Comparison of ENCODE assay signal across 18 cellular contexts in the genomic region with DNA sequence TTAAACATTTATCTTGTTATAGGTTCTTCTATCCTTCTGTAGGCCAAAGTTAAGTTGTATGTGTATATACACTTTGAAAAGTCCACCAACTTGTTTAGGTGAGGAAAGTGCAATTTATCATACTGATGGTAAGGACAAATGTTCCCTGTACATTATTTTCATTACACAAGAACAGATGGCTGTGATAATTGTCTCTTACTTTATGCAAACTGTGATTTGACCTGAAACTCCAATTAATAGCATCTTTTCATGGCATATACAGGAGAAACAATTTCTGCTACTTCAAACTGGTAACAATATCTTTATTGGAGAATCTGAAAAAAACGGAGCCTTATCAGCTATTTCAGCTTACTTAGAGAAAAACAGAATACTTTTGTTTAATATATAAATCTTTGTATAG. TPM values are rescaled to one million over a fixed set of nuclear protein-coding genes. Genes with fewer than 3 reads are reported as not detected.
DNase-seq lines count a peak whose midpoint lies in the region; ATAC-seq, FAIRE-seq and TF ChIP-seq lines count a peak whose summit lies in the region.
"Had no signal": no experiment of that assay in that cellular context is flagged by ENCODE, and none has a peak within 500 bp of the region (broad histone marks: within the 10 kb centered on the region; RNA-seq: fewer than 3 reads in every experiment).

No MANE protein-coding gene starts in this region.

- no peak for TF ChIP-seq POLR2A in GM12892 (IDR thresholded peaks at IDR 0.05; ENCODE audit: low read depth, low read length)

- no peak for ATAC-seq in GM18868 (IDR thresholded peaks at IDR 0.05; ENCODE audit: unreplicated experiment)
- ATAC-seq: CD8-positive, alpha-beta T cell; GM23338; HCT116 had no signal

- DNase-seq in DMS 273 (lab: John Stamatoyannopoulos, UW; ENCODE audit: unreplicated experiment) (peak; percentile 21), DMS 273 treated with DMSO at 0.1 percent for 48 hours (lab: John Stamatoyannopoulos, UW) (no peak), GM12892 (ENCODE audit: insufficient read length) (no peak), cerebellar cortex (ENCODE audit: low spot score) (peak; percentile 60), superior temporal gyrus (ENCODE audit: extremely low spot score) (peak; percentile 56), NCI-H526 treated with DMSO at 0.1 percent for 48 hours (lab: John Stamatoyannopoulos, UW) (no peak), COR-L47 (lab: John Stamatoyannopoulos, UW) (no peak)
- DNase-seq: CD4-positive, CD25-positive, alpha-beta regulatory T cell; CD8-positive, alpha-beta T cell; DMS153; DND-41; EL; H9 had no signal

- peak; percentile 30 for FAIRE-seq in GM12892 (lab: Jason Lieb, UNC)
- FAIRE-seq: A204.1, D721Med had no signal

RNA-seq across cellular contexts. Expression of a gene that starts 5.6 kb away (rescaled TPM):
- 0.21 TPM for polyA plus RNA-seq in GM12892 (2012; ENCODE audit: missing spikeins)

Comparison
In these comparisons a context has a peak if more than half of its experiments do, and no peak if none do; other contexts are left out.
1. DNase-seq: peak in DMS 273 (single experiment), cerebellar cortex (single experiment) and superior temporal gyrus (single experiment); none in DMS 273 treated with DMSO at 0.1 percent for 48 hours (single experiment), GM12892 (single experiment), NCI-H526 treated with DMSO at 0.1 percent for 48 hours (single experiment) and COR-L47 (single experiment).